8 cellular contexts compared by ENCODE assay signal in genomic region chr2:144519934-144520717, GRCh38. TPM values are rescaled to one million over a fixed set of nuclear protein-coding genes. Genes with fewer than 3 reads are reported as not detected.
DNase-seq lines count a peak whose midpoint lies in the region.

Gene ZEB2, minus strand, starts transcription at chr2:144520119. Its CDS starts 2,769 bp downstream, at chr2:144517350.

- peak within 1 kb of the TSS; percentile 56 for H2AFZ ChIP-seq in neuronal stem cell (ENCODE audit: low read length)

- no peak within 1 kb of the TSS for H3K4ac ChIP-seq in neuronal stem cell (ENCODE audit: low read length)

- peak within 1 kb of the TSS; percentile 52 for H3K4me2 ChIP-seq in neuronal stem cell (ENCODE audit: insufficient read depth, low read length, poor library complexity, severe bottlenecking)

- no peak within 1 kb of the TSS for H2BK5ac ChIP-seq in neuronal stem cell (ENCODE audit: low read length)

- H3K18ac ChIP-seq in neuronal stem cell (ENCODE audit: low read length), result no peak within 1 kb of the TSS

- H4K8ac ChIP-seq in neuronal stem cell (ENCODE audit: low read depth, low read length), result no peak within 1 kb of the TSS

- no peak within 1 kb of the TSS for H3K14ac ChIP-seq in neuronal stem cell (ENCODE audit: low read length)

- peak within 1 kb of the TSS; percentile 77 to 79 for H3K4me3 ChIP-seq in neuronal stem cell (ENCODE audit: low read length in 2 of 2)

- no peak within 1 kb of the TSS for H3K23ac ChIP-seq in neuronal stem cell (ENCODE audit: low read depth, low read length, poor library complexity)

- no peak within 1 kb of the TSS for H2AK5ac ChIP-seq in neuronal stem cell (ENCODE audit: low read depth, low read length)

- H4K91ac ChIP-seq in neuronal stem cell (ENCODE audit: low read depth, low read length, poor library complexity), result no peak within 1 kb of the TSS

- H3K9ac ChIP-seq in neuronal stem cell (ENCODE audit: low read depth, low read length, poor library complexity), result no peak within 1 kb of the TSS

- no peak within 1 kb of the TSS for H2BK15ac ChIP-seq in neuronal stem cell (ENCODE audit: low read length)

- H2BK12ac ChIP-seq in neuronal stem cell (ENCODE audit: low read length), result no peak within 1 kb of the TSS

- H3K79me1 ChIP-seq in neuronal stem cell (ENCODE audit: low read depth, low read length), result no peaks in the 10 kb centered on the region

- peaks cover 0 to 5% of the 10 kb centered on the region in 2 donors for H3K36me3 ChIP-seq in neuronal stem cell (replicated peaks in 1 of 2; ENCODE audit: control insufficient read depth in 2 of 2, insufficient read depth in 2 of 2, low read length in 2 of 2)

- no peaks in the 10 kb centered on the region for H3K27me3 ChIP-seq in neuronal stem cell (ENCODE audit: control insufficient read depth in 3 of 3, insufficient read depth in 3 of 3, low read depth in 1 of 3, low read length in 3 of 3)

- H3K4me1 ChIP-seq in neuronal stem cell (ENCODE audit: control insufficient read depth in 2 of 2, insufficient read depth in 1 of 2, low read depth in 1 of 2, low read length in 2 of 2), result peaks cover 4 to 28% of the 10 kb centered on the region in 2 donors

- no peaks in the 10 kb centered on the region for H3K9me3 ChIP-seq in neuronal stem cell (replicated peaks in 1 of 2; ENCODE audit: control insufficient read depth in 2 of 2, insufficient read depth in 1 of 2, low read depth in 1 of 2, low read length in 2 of 2)

- peak; percentile 8 for DNase-seq in NCI-H1092 treated with DMSO at 0.1 percent for 48 hours (lab: John Stamatoyannopoulos, UW)
- DNase-seq in NCI-H1092 (lab: John Stamatoyannopoulos, UW), result no peak
- peak; percentile 87 for DNase-seq in NCI-H1694 treated with DMSO at 0.1 percent for 48 hours (lab: John Stamatoyannopoulos, UW)
- DNase-seq in activated CD8-positive, alpha-beta memory T cell treated with anti-CD3 and anti-CD28 coated beads, Interleukin-2, amount 50 U/mL, for 4 hours, result peak; percentile 41
- DNase-seq in globus pallidus (ENCODE audit: low spot score), result peak; percentile 81
- DNase-seq in neuronal stem cell (ENCODE audit: low spot score), result peak; percentile 73
- DNase-seq in DMS153 (lab: John Stamatoyannopoulos, UW), result no peak
- no peak for DNase-seq in NCI-H1105 treated with DMSO at 0.1 percent for 48 hours (lab: John Stamatoyannopoulos, UW)

- H3K27ac ChIP-seq in neuronal stem cell (replicated peaks; ENCODE audit: low read length), result peak within 1 kb of the TSS; percentile 60

- H2BK120ac ChIP-seq in neuronal stem cell (ENCODE audit: low read depth, low read length), result no peak within 1 kb of the TSS

- WGBS in neuronal stem cell (ENCODE audit: extremely low coverage in 2 of 2, insufficient read length in 2 of 2, insufficient replicate concordance in 1 of 2), 2 donors, result no CpG with 5 or more reads among the region's 29 CpGs

RNA-seq across cellular contexts. Expression of gene ZEB2, which starts in this region (rescaled TPM):
- polyA plus RNA-seq in neuronal stem cell (2013, experiment 1 of 2), result 18.6 TPM
- 19.1 TPM for polyA plus RNA-seq in neuronal stem cell (2013, experiment 2 of 2)

Comparison
In these comparisons a context has a peak if more than half of its experiments do, and no peak if none do; other contexts are left out.
1. DNase-seq: peak in NCI-H1092 treated with DMSO at 0.1 percent for 48 hours (single experiment), NCI-H1694 treated with DMSO at 0.1 percent for 48 hours (single experiment), activated CD8-positive, alpha-beta memory T cell treated with anti-CD3 and anti-CD28 coated beads, Interleukin-2, amount 50 U/mL, for 4 hours (single experiment), globus pallidus (single experiment) and neuronal stem cell (single experiment); none in NCI-H1092 (single experiment), DMS153 (single experiment) and NCI-H1105 treated with DMSO at 0.1 percent for 48 hours (single experiment).